10 cellular contexts compared by ENCODE assay signal in the genomic region with DNA sequence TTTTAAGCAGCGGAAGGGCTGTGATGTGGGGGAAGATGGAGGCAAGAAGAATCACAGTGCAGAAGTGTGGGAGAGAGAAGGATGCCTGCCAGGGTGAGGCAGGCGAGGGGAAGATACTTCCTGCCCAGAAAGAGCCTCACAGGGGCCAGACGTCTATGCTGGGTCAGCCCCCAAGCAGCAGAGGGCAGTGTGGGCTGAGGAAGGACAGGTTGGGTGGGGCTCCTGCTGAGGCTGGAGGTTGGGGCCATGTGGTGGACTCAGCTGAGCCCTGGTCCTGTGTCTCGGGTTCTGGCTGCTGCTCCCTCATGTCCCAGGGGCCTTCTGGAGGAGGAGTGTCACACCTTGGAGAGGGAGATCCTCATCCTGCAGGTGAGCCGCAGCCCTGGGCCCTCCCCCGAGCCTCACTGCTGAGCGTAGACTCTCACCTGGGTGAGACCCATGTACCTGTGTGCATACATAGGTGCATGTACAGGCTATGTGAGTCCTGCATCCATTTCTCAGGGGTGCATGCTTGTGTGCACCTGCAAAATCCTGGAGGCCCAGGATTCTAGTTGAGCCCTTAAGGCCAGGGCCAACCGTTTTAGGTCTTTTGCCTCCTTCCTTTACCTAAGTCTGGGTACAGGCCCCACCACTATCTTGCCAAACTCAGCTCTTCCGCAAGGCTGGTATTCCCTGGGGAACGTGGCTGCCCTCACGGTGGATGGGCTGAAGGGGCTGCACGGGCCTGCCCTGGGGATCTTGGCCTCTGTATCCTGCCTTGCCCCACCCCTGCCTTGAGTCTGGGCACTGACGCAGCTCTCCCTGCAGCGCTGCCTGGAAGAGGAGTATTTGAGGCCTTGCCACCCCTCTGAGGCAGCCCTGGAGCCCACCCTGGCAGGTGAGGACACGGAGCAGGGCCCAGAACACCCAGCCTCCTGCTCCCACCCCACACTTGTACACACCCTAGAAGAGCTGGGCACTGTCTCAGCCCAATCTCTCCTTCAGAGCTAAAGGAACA. TPM values are rescaled to one million over a fixed set of nuclear protein-coding genes. Genes with fewer than 3 reads are reported as not detected.
A peak's percentile ranks its signal among the peaks of the same experiment; 100 is the strongest.
DNase-seq lines count a peak whose midpoint lies in the region; ATAC-seq and TF ChIP-seq lines count a peak whose summit lies in the region.
"Had no signal": no experiment of that assay in that cellular context is flagged by ENCODE, and none has a peak within 500 bp of the region (broad histone marks: within the 10 kb centered on the region; RNA-seq: fewer than 3 reads in every experiment).

No MANE protein-coding gene starts in this region.

- ATAC-seq in Panc1 (peak; percentile 49), HG02571 (IDR thresholded peaks at IDR 0.05; ENCODE audit: unreplicated experiment) (no peak)
- ATAC-seq: heart right ventricle had no signal

- in situ Hi-C loops in Panc1 (cut with HindIII; ENCODE audit: low pct_unique_long_range_greater_than_20kb, low sequenced_read_pairs): no loop called here

- no peaks in the 10 kb centered on the region for H3K36me3 Mint-ChIP-seq in CD14-positive monocyte

- BruUV-seq in Panc1 (replicated peaks; lab: Mats Ljungman, UMichigan): no TSS peak

- H3K36me3 ChIP-seq in BE2C: no peaks in the 10 kb centered on the region
- H3K36me3 ChIP-seq in Panc1 (ENCODE audit: control insufficient read depth, insufficient read depth, low read length): no peaks in the 10 kb centered on the region
- H3K36me3 ChIP-seq: heart right ventricle had no signal

- H3K9me3 ChIP-seq in BE2C (no peaks in the 10 kb centered on the region), Panc1 (ENCODE audit: control insufficient read depth, insufficient read depth, low read depth, low read length) (no peaks in the 10 kb centered on the region)
- H3K9me3 ChIP-seq: heart right ventricle had no signal

- POLR2A ChIA-PET in Panc1 (lab: Charles Lee): no interaction called here

- no peaks in the 10 kb centered on the region for H3K9me3 Mint-ChIP-seq in CD14-positive monocyte

- peaks cover 2 to 9% (median 9%) of the 10 kb centered on the region in 3 donors for H3K27me3 Mint-ChIP-seq in CD14-positive monocyte (ENCODE audit: low read depth in 3 of 3)

- H3K4me1 Mint-ChIP-seq in CD14-positive monocyte: peaks cover 18% of the 10 kb centered on the region

- H3K4me3 Mint-ChIP-seq in CD14-positive monocyte: no peak overlapping the region

- peaks cover 19% of the 10 kb centered on the region for H3K4me1 ChIP-seq in BE2C
- H3K4me1 ChIP-seq in Panc1 (ENCODE audit: control insufficient read depth, insufficient read depth, low read length): peaks cover 13% of the 10 kb centered on the region

- H3K27me3 ChIP-seq in BE2C: no peaks in the 10 kb centered on the region
- no peaks in the 10 kb centered on the region for H3K27me3 ChIP-seq in Panc1 (ENCODE audit: control insufficient read depth, insufficient read depth, low read length)
- H3K27me3 ChIP-seq: heart right ventricle had no signal

- CTCF ChIA-PET in Panc1 (lab: Charles Lee): no interaction called here

- TF ChIP-seq CTCF in BE2C (IDR thresholded peaks at IDR 0.05; ENCODE audit: low read depth, low read length): peak; percentile 49
- peak; percentile 42 for TF ChIP-seq CTCF in GM20000 (IDR thresholded peaks at IDR 0.05; ENCODE audit: extremely low read depth, missing control alignments)
- TF ChIP-seq CTCF in Panc1 (IDR thresholded peaks at IDR 0.05): peak; percentile 76
- TF ChIP-seq CTCF in fibroblast of pulmonary artery (IDR thresholded peaks at IDR 0.05; ENCODE audit: low read length, missing control alignments): peak; percentile 38
- no peak for TF ChIP-seq CTCF in CD14-positive monocyte (IDR thresholded peaks at IDR 0.05)

- peak overlapping the region in 1 of 7 donors; percentile 60 for H3K27ac Mint-ChIP-seq in CD14-positive monocyte

- intact Hi-C loops in Panc1 (cut with micrococcal nuclease; ENCODE audit: unreplicated experiment): loop anchor here (5.0 kb wide), 1 partner anchor 42 kb away; no protein-coding TSS in a partner anchor
- intact Hi-C loops in CD14-positive monocyte (cut with micrococcal nuclease): no loop called here

- H3K27ac ChIP-seq in Panc1 (ENCODE audit: low read length): no peak overlapping the region
- H3K27ac ChIP-seq: heart right ventricle had no signal

- H3K4me3 ChIP-seq in BE2C (ENCODE audit: low read depth, low read length) (no peak overlapping the region), Panc1 (ENCODE audit: low read depth in 2 of 2, low read length in 2 of 2) (no peak overlapping the region), fibroblast of pulmonary artery (replicated peaks; ENCODE audit: low read depth, low read length) (no peak overlapping the region)
- H3K4me3 ChIP-seq: heart right ventricle had no signal

- DNase-seq in BE2C: peak; percentile 61
- peak; percentile 63 for DNase-seq in GM20000 (ENCODE audit: low spot score)
- no peak for DNase-seq in Panc1 (ENCODE audit: low read depth, low spot score)
- peak; percentile 33 for DNase-seq in fibroblast of pulmonary artery (ENCODE audit: low read depth)
- no peak for DNase-seq in CD14-positive monocyte (ENCODE audit: low spot score)
- no peak for DNase-seq in LoVo (ENCODE audit: low spot score)
- DNase-seq in mucosa of gallbladder (ENCODE audit: low spot score): no peak
- DNase-seq: heart right ventricle; stimulated activated CD4-positive, alpha-beta T cell treated with anti-CD3 and anti-CD28 coated beads, Interleukin-4, amount 100 ng/mL, for 1 hour had no signal

RNA-seq across cellular contexts. Expression of a gene that starts 3.7 kb away (rescaled TPM):
- polyA plus RNA-seq in BE2C (2012; ENCODE audit: insufficient read depth, insufficient read length, low read depth): 2.0 TPM
- total RNA-seq in Panc1 (2021; ENCODE audit: unreplicated experiment) (24.4 TPM), mucosa of gallbladder (39.9 TPM)
- polyA plus RNA-seq in Panc1 (2012; ENCODE audit: insufficient read length): 27.3 TPM
- polyA plus RNA-seq in CD14-positive monocyte: 1 to 10 TPM; 1.1 to 1.9 TPM

RNA-seq across cellular contexts. Expression of a gene that starts 16.1 kb away (rescaled TPM):
- 49.7 TPM for polyA plus RNA-seq in BE2C (2012; ENCODE audit: insufficient read depth, insufficient read length, low read depth)
- total RNA-seq in Panc1 (2021; ENCODE audit: unreplicated experiment) (90.1 TPM), mucosa of gallbladder (23.4 TPM)
- polyA plus RNA-seq in Panc1 (2012; ENCODE audit: insufficient read length): 109 TPM
- under 1 TPM in 1 of 2 donors, not detected in 1; 0.30 TPM for polyA plus RNA-seq in CD14-positive monocyte

RNA-seq across cellular contexts. Expression of a gene that starts 20.3 kb away (rescaled TPM):
- polyA plus RNA-seq in BE2C (2012; ENCODE audit: insufficient read depth, insufficient read length, low read depth): 402 TPM
- total RNA-seq in Panc1 (2021; ENCODE audit: unreplicated experiment): 134 TPM
- 119 TPM for polyA plus RNA-seq in Panc1 (2012; ENCODE audit: insufficient read length)
- polyA plus RNA-seq in CD14-positive monocyte: 1,000 to 10,000 TPM in 1 of 2 donors, 100 to 1,000 TPM in 1; 954 to 1,219 TPM
- total RNA-seq in mucosa of gallbladder: 138 TPM

RNA-seq across cellular contexts. Expression of a gene that starts 25.3 kb away (rescaled TPM):
- 116 TPM for polyA plus RNA-seq in BE2C (2012; ENCODE audit: insufficient read depth, insufficient read length, low read depth)
- total RNA-seq in Panc1 (2021; ENCODE audit: unreplicated experiment) (76.0 TPM), mucosa of gallbladder (16.6 TPM)
- 63.3 TPM for polyA plus RNA-seq in Panc1 (2012; ENCODE audit: insufficient read length)
- 10 to 100 TPM; 13.0 to 14.1 TPM for polyA plus RNA-seq in CD14-positive monocyte

RNA-seq across cellular contexts. Expression of a gene that starts 36.2 kb away (rescaled TPM):
- polyA plus RNA-seq in BE2C (2012; ENCODE audit: insufficient read depth, insufficient read length, low read depth): 11.2 TPM
- 9.2 TPM for total RNA-seq in Panc1 (2021; ENCODE audit: unreplicated experiment)
- 24.4 TPM for polyA plus RNA-seq in Panc1 (2012; ENCODE audit: insufficient read length)
- not detected for polyA plus RNA-seq in CD14-positive monocyte
- 5.6 TPM for total RNA-seq in mucosa of gallbladder

Comparison
In these comparisons a context has a peak if more than half of its experiments do, and no peak if none do; other contexts are left out.
1. DNase-seq: peak in BE2C (single experiment), GM20000 (single experiment) and fibroblast of pulmonary artery (single experiment); none in Panc1 (single experiment), CD14-positive monocyte (single experiment), LoVo (single experiment) and mucosa of gallbladder (single experiment).